ENCODE assay signal across 1 cellular context in genomic region chr2:110745048-110745447, GRCh38.
TF ChIP-seq lines count a peak whose summit lies in the region.

No MANE protein-coding gene starts in this region.

TF ChIP-seq in H1, 55 proteins besides CTCF, POLR2A, EP300 and RAD21:
- TF ChIP-seq KDM4A (IDR thresholded peaks at IDR 0.05; ENCODE audit: low read depth, low read length, severe bottlenecking) (no peak), TAF1 (IDR thresholded peaks at IDR 0.05; ENCODE audit: low read depth, low read length) (no peak), EGR1 (IDR thresholded peaks at IDR 0.05; ENCODE audit: borderline replicate concordance, low read depth, low read length) (no peak)
